ENCODE assay signal across 14 cellular contexts in genomic region chr2:227450921-227451654, GRCh38. TPM values are rescaled to one million over a fixed set of nuclear protein-coding genes. Genes with fewer than 3 reads are reported as not detected.
A peak's percentile ranks its signal among the peaks of the same experiment; 100 is the strongest.
DNase-seq lines count a peak whose midpoint lies in the region; ATAC-seq and TF ChIP-seq lines count a peak whose summit lies in the region.
"Had no signal": no experiment of that assay in that cellular context is flagged by ENCODE, and none has a peak within 500 bp of the region (broad histone marks: within the 10 kb centered on the region; RNA-seq: fewer than 3 reads in every experiment).

No MANE protein-coding gene starts in this region.

- H3K27ac ChIP-seq in duodenal mucosa (ENCODE audit: low read depth, low read length) (peak overlapping the region; percentile 33), lower lobe of right lung (peak overlapping the region; percentile 20)
- H3K27ac ChIP-seq: SJCRH30 had no signal

- H3K9me3 ChIP-seq in duodenal mucosa (ENCODE audit: control insufficient read depth in 1 of 2, low read length in 2 of 2), result no peaks in the 10 kb centered on the region
- H3K9me3 ChIP-seq in lower lobe of right lung, result no peaks in the 10 kb centered on the region
- H3K9me3 ChIP-seq: SJCRH30 had no signal

- TF ChIP-seq CTCF in AG10803 (conservative IDR thresholded peaks at IDR 0.05; ENCODE audit: low read length) (no peak), lower lobe of right lung (IDR thresholded peaks at IDR 0.05) (no peak), osteocyte (IDR thresholded peaks at IDR 0.05) (no peak)

- peaks cover 3% of the 10 kb centered on the region for H3K27me3 Mint-ChIP-seq in osteocyte (ENCODE audit: unreplicated experiment)
- H3K27me3 Mint-ChIP-seq: activated CD4-positive, alpha-beta T cell treated with anti-CD3 and anti-CD28 coated beads, Interleukin-2, amount 10 ng/mL, durations not matched to agents 24 days and 14 days; activated naive CD8-positive, alpha-beta T cell treated with anti-CD3 and anti-CD28 coated beads, Interleukin-2, amount 10 ng/mL, durations not matched to agents 7 days and 5 days had no signal

- H3K36me3 ChIP-seq in duodenal mucosa (ENCODE audit: control insufficient read depth in 1 of 2, insufficient read depth in 2 of 2, low read length in 2 of 2), result no peaks in the 10 kb centered on the region
- no peaks in the 10 kb centered on the region for H3K36me3 ChIP-seq in lower lobe of right lung
- H3K36me3 ChIP-seq: SJCRH30 had no signal

- peaks cover 8% of the 10 kb centered on the region for H3K4me1 Mint-ChIP-seq in osteocyte (ENCODE audit: unreplicated experiment)

- no peaks in the 10 kb centered on the region for H3K9me3 Mint-ChIP-seq in osteocyte (ENCODE audit: unreplicated experiment)
- H3K9me3 Mint-ChIP-seq: activated CD4-positive, alpha-beta T cell treated with anti-CD3 and anti-CD28 coated beads, Interleukin-2, amount 10 ng/mL, durations not matched to agents 24 days and 14 days; activated naive CD8-positive, alpha-beta T cell treated with anti-CD3 and anti-CD28 coated beads, Interleukin-2, amount 10 ng/mL, durations not matched to agents 7 days and 5 days had no signal

- H3K9ac ChIP-seq in duodenal mucosa (ENCODE audit: low read depth in 1 of 2, low read length in 2 of 2), result no peak overlapping the region

- H3K4me1 ChIP-seq in duodenal mucosa (ENCODE audit: control insufficient read depth in 1 of 2, insufficient read depth in 2 of 2, low read length in 2 of 2) (peaks cover 17 to 28% of the 10 kb centered on the region in 2 donors), lower lobe of right lung (peaks cover 21% of the 10 kb centered on the region)
- H3K4me1 ChIP-seq: SJCRH30 had no signal

- H3K4me3 ChIP-seq in AG10803 (ENCODE audit: low read length) (no peak overlapping the region), duodenal mucosa (ENCODE audit: low read depth in 1 of 2, low read length in 2 of 2) (peak overlapping the region; percentile 2 to 36), lower lobe of right lung (no peak overlapping the region)
- H3K4me3 ChIP-seq: SJCRH30 had no signal

- peak; percentile 63 for DNase-seq in AG10803 (ENCODE audit: low read depth)
- DNase-seq in NCI-H226, result peak; percentile 30
- DNase-seq in lower lobe of right lung, result no peak
- DNase-seq in activated T-cell treated with anti-CD3 and anti-CD28 coated beads, Interleukin-2, amount 50 U/mL, for 1 hour, result no peak
- no peak for DNase-seq in osteocyte (ENCODE audit: extremely low spot score, unreplicated experiment)
- DNase-seq: activated CD4-positive, alpha-beta T cell treated with anti-CD3 and anti-CD28 coated beads, Interleukin-2, amount 10 ng/mL, durations not matched to agents 24 days and 14 days; activated naive CD8-positive, alpha-beta T cell treated with anti-CD3 and anti-CD28 coated beads, Interleukin-2, amount 10 ng/mL, durations not matched to agents 7 days and 5 days; hippocampal formation; NCI-H2171; SJCRH30; stimulated activated CD8-positive, alpha-beta memory T cell treated with anti-CD3 and anti-CD28 coated beads, Interleukin-4, amount 100 ng/mL, for 48 hours had no signal

- H3K36me3 Mint-ChIP-seq in osteocyte (ENCODE audit: unreplicated experiment), result no peaks in the 10 kb centered on the region
- H3K36me3 Mint-ChIP-seq: activated naive CD8-positive, alpha-beta T cell treated with anti-CD3 and anti-CD28 coated beads, Interleukin-2, amount 10 ng/mL, durations not matched to agents 7 days and 5 days had no signal

- H3K27me3 ChIP-seq in duodenal mucosa (ENCODE audit: control insufficient read depth in 1 of 2, insufficient read depth in 2 of 2, low read length in 2 of 2), result no peaks in the 10 kb centered on the region
- no peaks in the 10 kb centered on the region for H3K27me3 ChIP-seq in lower lobe of right lung (ENCODE audit: low read depth)

- no peak overlapping the region for H3K27ac Mint-ChIP-seq in osteocyte (ENCODE audit: unreplicated experiment)
- H3K27ac Mint-ChIP-seq: activated CD4-positive, alpha-beta T cell treated with anti-CD3 and anti-CD28 coated beads, Interleukin-2, amount 10 ng/mL, durations not matched to agents 24 days and 14 days; activated naive CD8-positive, alpha-beta T cell treated with anti-CD3 and anti-CD28 coated beads, Interleukin-2, amount 10 ng/mL, durations not matched to agents 7 days and 5 days had no signal

- no peak overlapping the region for H3K4me3 Mint-ChIP-seq in osteocyte (ENCODE audit: unreplicated experiment)
- H3K4me3 Mint-ChIP-seq: activated CD4-positive, alpha-beta T cell treated with anti-CD3 and anti-CD28 coated beads, Interleukin-2, amount 10 ng/mL, durations not matched to agents 24 days and 14 days; activated naive CD8-positive, alpha-beta T cell treated with anti-CD3 and anti-CD28 coated beads, Interleukin-2, amount 10 ng/mL, durations not matched to agents 7 days and 5 days had no signal

- ATAC-seq in lower lobe of right lung (peak; percentile 77 to 83), GM19035 (IDR thresholded peaks at IDR 0.05; ENCODE audit: unreplicated experiment) (no peak), HG02938 (IDR thresholded peaks at IDR 0.05; ENCODE audit: unreplicated experiment) (no peak)

- intact Hi-C loops in lower lobe of right lung (cut with DNase I), result no loop called here

RNA-seq across cellular contexts. Expression of gene AGFG1, which starts 20.9 kb away (rescaled TPM):
- total RNA-seq in lower lobe of right lung, result 100 TPM
- total RNA-seq in osteocyte, result 51.2 and 55.1 TPM in 2 replicates

Comparison
In these comparisons a context has a peak if more than half of its experiments do, and no peak if none do; other contexts are left out.
1. DNase-seq: peak in AG10803 (single experiment) and NCI-H226 (single experiment); none in lower lobe of right lung (single experiment), activated T-cell treated with anti-CD3 and anti-CD28 coated beads, Interleukin-2, amount 50 U/mL, for 1 hour (single experiment) and osteocyte (single experiment).
2. H3K4me3 ChIP-seq: peak in duodenal mucosa (2 of 2); none in AG10803 (single experiment) and lower lobe of right lung (single experiment).
3. ATAC-seq: peak in lower lobe of right lung (2 of 2); none in GM19035 (single experiment) and HG02938 (single experiment).